9 cellular contexts compared by ENCODE assay signal in the genomic region with DNA sequence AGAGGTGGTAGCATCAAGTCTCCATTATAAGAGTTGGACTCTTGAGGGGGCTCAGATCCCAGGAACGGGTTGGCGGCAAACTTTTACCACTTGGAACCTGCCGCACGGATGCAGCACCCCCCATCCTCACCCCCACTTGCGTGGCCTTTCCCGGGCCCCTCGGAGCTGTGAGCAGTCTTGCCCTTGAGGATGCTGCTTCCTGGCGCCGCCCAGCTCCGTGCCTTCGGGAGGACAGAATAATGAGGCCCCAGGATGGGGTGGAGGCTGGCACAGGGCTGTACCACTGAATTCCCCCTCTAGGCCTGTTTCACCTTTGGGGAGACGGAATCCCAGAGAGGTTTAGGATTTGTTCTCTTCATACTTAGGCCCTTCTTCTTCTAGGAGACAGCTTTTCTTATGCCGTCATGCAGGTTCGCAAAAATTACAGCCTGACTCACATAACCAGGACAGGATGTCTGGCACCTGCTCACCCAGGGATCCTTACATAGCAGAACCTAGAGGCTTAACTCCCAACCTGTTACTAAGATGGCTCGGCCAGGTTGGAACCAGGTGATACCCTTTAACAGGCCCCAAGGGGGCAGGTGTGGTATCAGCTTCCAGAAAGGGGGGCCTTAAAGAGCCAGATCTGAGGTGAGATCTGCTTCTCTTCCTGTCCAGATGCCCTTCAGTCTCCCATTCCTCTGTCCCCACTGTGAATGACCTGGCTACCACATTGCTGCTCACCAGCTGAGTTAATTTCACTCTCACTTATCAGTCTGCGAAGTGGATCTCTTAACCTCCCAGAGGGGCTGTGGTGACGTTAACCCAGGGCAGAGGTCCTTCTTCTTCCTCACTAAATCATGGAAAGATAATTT. TPM values are rescaled to one million over a fixed set of nuclear protein-coding genes. Genes with fewer than 3 reads are reported as not detected.
DNase-seq lines count a peak whose midpoint lies in the region; ATAC-seq, FAIRE-seq and TF ChIP-seq lines count a peak whose summit lies in the region.
"Had no signal": no experiment of that assay in that cellular context is flagged by ENCODE, and none has a peak within 500 bp of the region (broad histone marks: within the 10 kb centered on the region; RNA-seq: fewer than 3 reads in every experiment).

No MANE protein-coding gene starts in this region.

- H3K4me1 ChIP-seq in testis: peaks cover 34% of the 10 kb centered on the region

- H3K36me3 Mint-ChIP-seq in activated T-cell treated with anti-CD3 and anti-CD28 coated beads, Interleukin-2, amount 50 U/mL, for 24 hours (ENCODE audit: low read depth): no peaks in the 10 kb centered on the region
- no peaks in the 10 kb centered on the region for H3K36me3 Mint-ChIP-seq in activated CD4-positive, alpha-beta memory T cell treated with anti-CD3 and anti-CD28 coated beads, Interleukin-2, amount 10 ng/mL, durations not matched to agents 7 days and 5 days (ENCODE audit: low read depth)

- H3K9me3 Mint-ChIP-seq in activated T-cell treated with anti-CD3 and anti-CD28 coated beads, Interleukin-2, amount 50 U/mL, for 24 hours: no peaks in the 10 kb centered on the region
- no peaks in the 10 kb centered on the region for H3K9me3 Mint-ChIP-seq in activated CD4-positive, alpha-beta memory T cell treated with anti-CD3 and anti-CD28 coated beads, Interleukin-2, amount 10 ng/mL, durations not matched to agents 7 days and 5 days

- H3K9me3 ChIP-seq in iPS-18c (ENCODE audit: control insufficient read depth, insufficient read depth, low read length) (no peaks in the 10 kb centered on the region), testis (no peaks in the 10 kb centered on the region)

- H3K36me3 ChIP-seq in testis (ENCODE audit: low read depth, missing control alignments): no peaks in the 10 kb centered on the region

- CTCF ChIA-PET in activated CD4-positive, alpha-beta memory T cell treated with anti-CD3 and anti-CD28 coated beads, Interleukin-2, amount 10 ng/mL, durations not matched to agents 7 days and 5 days (lab: Charles Lee): interaction anchor here (1.0 to 5.5 kb wide), 2 partner anchors 9 to 50 kb away, joined by 3 to 46 read pairs; no protein-coding TSS in a partner anchor

- no peak overlapping the region for H3K27ac ChIP-seq in testis

- WGBS in testis, 2 donors: 51 to 52% methylated on average over 13 to 17 of the region's 17 CpGs

- no peak for TF ChIP-seq POLR2A in testis (IDR thresholded peaks at IDR 0.05)
- no peak for TF ChIP-seq POLR2A in H54 (IDR thresholded peaks at IDR 0.05; ENCODE audit: low read depth, low read length)

- no peak for ATAC-seq in HG02840 (IDR thresholded peaks at IDR 0.05; ENCODE audit: low FRiP score, unreplicated experiment)

- no peaks in the 10 kb centered on the region for H3K27me3 ChIP-seq in testis

- H3K4me3 ChIP-seq in iPS-18c (ENCODE audit: insufficient read depth, low read depth, low read length): peak overlapping the region; percentile 87
- peak overlapping the region; percentile 50 to 61 for H3K4me3 ChIP-seq in testis

- DNase-seq in activated T-cell treated with anti-CD3 and anti-CD28 coated beads, Interleukin-2, amount 50 U/mL, for 24 hours: no peak
- no peak for DNase-seq in activated T-cell treated with anti-CD3 and anti-CD28 coated beads, Interleukin-2, amount 50 U/mL, for 1 hour
- no peak for DNase-seq in activated CD4-positive, alpha-beta memory T cell treated with anti-CD3 and anti-CD28 coated beads, Interleukin-2, amount 10 ng/mL, durations not matched to agents 7 days and 5 days
- DNase-seq in testis (no peak), H54 (ENCODE audit: insufficient read length, low spot score) (no peak), 8988T (no peak)

- peaks cover 62% of the 10 kb centered on the region for H3K27me3 Mint-ChIP-seq in activated T-cell treated with anti-CD3 and anti-CD28 coated beads, Interleukin-2, amount 50 U/mL, for 24 hours
- peaks cover 56% of the 10 kb centered on the region for H3K27me3 Mint-ChIP-seq in activated CD4-positive, alpha-beta memory T cell treated with anti-CD3 and anti-CD28 coated beads, Interleukin-2, amount 10 ng/mL, durations not matched to agents 7 days and 5 days

- POLR2A ChIA-PET in activated CD4-positive, alpha-beta memory T cell treated with anti-CD3 and anti-CD28 coated beads, Interleukin-2, amount 10 ng/mL, durations not matched to agents 7 days and 5 days (lab: Charles Lee): no interaction called here

- no peak overlapping the region for H3K27ac Mint-ChIP-seq in activated T-cell treated with anti-CD3 and anti-CD28 coated beads, Interleukin-2, amount 50 U/mL, for 24 hours
- H3K27ac Mint-ChIP-seq in activated CD4-positive, alpha-beta memory T cell treated with anti-CD3 and anti-CD28 coated beads, Interleukin-2, amount 10 ng/mL, durations not matched to agents 7 days and 5 days: no peak overlapping the region

- H3K4me3 Mint-ChIP-seq in activated T-cell treated with anti-CD3 and anti-CD28 coated beads, Interleukin-2, amount 50 U/mL, for 24 hours: peak overlapping the region; percentile 70
- peak overlapping the region; percentile 61 for H3K4me3 Mint-ChIP-seq in activated CD4-positive, alpha-beta memory T cell treated with anti-CD3 and anti-CD28 coated beads, Interleukin-2, amount 10 ng/mL, durations not matched to agents 7 days and 5 days

- TF ChIP-seq CTCF in testis (IDR thresholded peaks at IDR 0.05): no peak

- peaks cover 26% of the 10 kb centered on the region for H3K4me1 Mint-ChIP-seq in activated T-cell treated with anti-CD3 and anti-CD28 coated beads, Interleukin-2, amount 50 U/mL, for 24 hours (ENCODE audit: low read depth)
- H3K4me1 Mint-ChIP-seq in activated CD4-positive, alpha-beta memory T cell treated with anti-CD3 and anti-CD28 coated beads, Interleukin-2, amount 10 ng/mL, durations not matched to agents 7 days and 5 days: peaks cover 16% of the 10 kb centered on the region

- intact Hi-C loops in testis (cut with DNase I; ENCODE audit: low total_unique reads): loop anchor here (10.0 kb wide), 1 partner anchor 100 kb away; no protein-coding TSS in a partner anchor

- no peak for FAIRE-seq in H54 (lab: Jason Lieb, UNC)
- FAIRE-seq: TTC549 had no signal

RNA-seq across cellular contexts. Expression of gene TRNP1, which starts 1.5 kb away (rescaled TPM):
- not detected for total RNA-seq in activated CD4-positive, alpha-beta memory T cell treated with anti-CD3 and anti-CD28 coated beads, Interleukin-2, amount 10 ng/mL, durations not matched to agents 7 days and 5 days
- 1 to 10 TPM; 5.7 to 7.7 TPM for total RNA-seq in testis
- 4.3 TPM for polyA plus RNA-seq in testis (ENCODE audit: insufficient read depth, low read depth, low replicate concordance)

RNA-seq across cellular contexts. Expression of gene TENT5B, which starts 17.7 kb away (rescaled TPM):
- total RNA-seq in activated CD4-positive, alpha-beta memory T cell treated with anti-CD3 and anti-CD28 coated beads, Interleukin-2, amount 10 ng/mL, durations not matched to agents 7 days and 5 days: not detected
- total RNA-seq in testis: 10 to 100 TPM; 10.5 to 10.7 TPM
- polyA plus RNA-seq in testis (ENCODE audit: insufficient read depth, low read depth, low replicate concordance): 10.7 TPM

RNA-seq across cellular contexts. Expression of gene KDF1, which starts 34.7 kb away (rescaled TPM):
- total RNA-seq in activated CD4-positive, alpha-beta memory T cell treated with anti-CD3 and anti-CD28 coated beads, Interleukin-2, amount 10 ng/mL, durations not matched to agents 7 days and 5 days: under 1 TPM in 1 of 2 experiments, not detected in 1; 0.13 TPM
- 1 to 10 TPM; 3.8 to 4.8 TPM for total RNA-seq in testis
- 4.0 TPM for polyA plus RNA-seq in testis (ENCODE audit: insufficient read depth, low read depth, low replicate concordance)

Comparison
In these comparisons a context has a peak if more than half of its experiments do, and no peak if none do; other contexts are left out.
1. RNA of gene TRNP1, which starts 1.5 kb away (total RNA-seq): 5.7 to 7.7 TPM in testis; not detected in activated CD4-positive, alpha-beta memory T cell treated with anti-CD3 and anti-CD28 coated beads, Interleukin-2, amount 10 ng/mL, durations not matched to agents 7 days and 5 days; every median in the first group is over 4 times any median in the second.
2. RNA of gene TENT5B, which starts 17.7 kb away (total RNA-seq): 10.5 to 10.7 TPM in testis; not detected in activated CD4-positive, alpha-beta memory T cell treated with anti-CD3 and anti-CD28 coated beads, Interleukin-2, amount 10 ng/mL, durations not matched to agents 7 days and 5 days; every median in the first group is over 10 times any median in the second.
3. RNA of gene KDF1, which starts 34.7 kb away (total RNA-seq): 3.8 to 4.8 TPM in testis; 0.13 TPM in activated CD4-positive, alpha-beta memory T cell treated with anti-CD3 and anti-CD28 coated beads, Interleukin-2, amount 10 ng/mL, durations not matched to agents 7 days and 5 days; every median in the first group is over 4 times any median in the second.